ENCODE assay signal across 22 cellular contexts in genomic region chr3:51985971-51986947, GRCh38. TPM values are rescaled to one million over a fixed set of nuclear protein-coding genes. Genes with fewer than 3 reads are reported as not detected.
DNase-seq lines count a peak whose midpoint lies in the region; ATAC-seq and FAIRE-seq lines count a peak whose summit lies in the region.
"Had no signal": no experiment of that assay in that cellular context is flagged by ENCODE, and none has a peak within 500 bp of the region (broad histone marks: within the 10 kb centered on the region; RNA-seq: fewer than 3 reads in every experiment).

No MANE protein-coding gene starts in this region.

- H3K36me3 Mint-ChIP-seq in activated CD4-positive, alpha-beta T cell treated with anti-CD3 and anti-CD28 coated beads, Interleukin-2, amount 10 ng/mL, durations not matched to agents 7 days and 5 days (ENCODE audit: low read depth), result peaks cover 8% of the 10 kb centered on the region

- POLR2A ChIA-PET in activated CD4-positive, alpha-beta T cell treated with anti-CD3 and anti-CD28 coated beads, Interleukin-2, amount 10 ng/mL, durations not matched to agents 7 days and 5 days (lab: Charles Lee), result no interaction called here

- no peak for ATAC-seq in GM21381 (IDR thresholded peaks at IDR 0.05; ENCODE audit: unreplicated experiment)
- no peak for ATAC-seq in GM21515 (IDR thresholded peaks at IDR 0.05; ENCODE audit: unreplicated experiment)
- ATAC-seq: left lung, PC-3, SK-N-SH treated with all-trans-retinoic acid at 6 μM for 48 hours had no signal

- H3K27me3 ChIP-seq in duodenal mucosa (ENCODE audit: control insufficient read depth in 1 of 2, insufficient read depth in 2 of 2, low read length in 2 of 2) (no peaks in the 10 kb centered on the region), small intestine (ENCODE audit: control insufficient read depth in 2 of 2, insufficient read depth in 2 of 2, low read length in 2 of 2) (no peaks in the 10 kb centered on the region)
- H3K27me3 ChIP-seq: BLaER1 treated with 17β-estradiol and CSF1 and Interleukin-3, amounts not matched to agents 10 nM and 100 nM; left lung; tibial nerve had no signal

- no peak for FAIRE-seq in small intestine (lab: Jason Lieb, UNC)

- H3K27ac ChIP-seq in duodenal mucosa (ENCODE audit: low read depth, low read length), result peak overlapping the region; percentile 33
- peak overlapping the region; percentile 56 to 95 for H3K27ac ChIP-seq in small intestine (ENCODE audit: low read depth in 1 of 2, low read length in 1 of 2)
- H3K27ac ChIP-seq: left lung, prostate gland had no signal

- H3K27me3 Mint-ChIP-seq in activated CD4-positive, alpha-beta T cell treated with anti-CD3 and anti-CD28 coated beads, Interleukin-2, amount 10 ng/mL, durations not matched to agents 7 days and 5 days, result no peaks in the 10 kb centered on the region

- H3K27ac Mint-ChIP-seq in activated CD4-positive, alpha-beta T cell treated with anti-CD3 and anti-CD28 coated beads, Interleukin-2, amount 10 ng/mL, durations not matched to agents 7 days and 5 days, result peak overlapping the region; percentile 19
- H3K27ac Mint-ChIP-seq: activated T-helper 2 cell treated with anti-CD3 and anti-CD28 coated beads, Interferon-gamma antibody, Interleukin-2, Interleukin-4, amounts not matched to agents 10 μg/mL and 5 μg/mL and 100 μg/mL, durations not matched to agents 14 hours and 24 hours and 36 hours had no signal

- 39 to 66% (median 60%) methylated on average over 12 of the region's 12 CpGs for WGBS in small intestine, 3 donors

- no peak for DNase-seq in activated CD4-positive, alpha-beta T cell treated with anti-CD3 and anti-CD28 coated beads, Interleukin-2, amount 10 ng/mL, durations not matched to agents 7 days and 5 days
- no peak for DNase-seq in activated CD4-positive, alpha-beta T cell treated with anti-CD3 and anti-CD28 coated beads, Interleukin-2, amount 50 U/mL, for 48 hours
- DNase-seq in small intestine, result peak; percentile 89
- DNase-seq: 8988T; activated CD4-positive, alpha-beta T cell treated with anti-CD3 and anti-CD28 coated beads, Interleukin-2, amount 50 U/mL, for 4 hours; amygdala; cerebellar nuclear complex; DMS153; foreskin fibroblast; Kasumi-1; left lung; NCI-H2171 treated with DMSO at 0.1 percent for 48 hours; NCI-H748 treated with DMSO at 0.1 percent for 48 hours; PC-3 had no signal

- CTCF ChIA-PET in activated CD4-positive, alpha-beta T cell treated with anti-CD3 and anti-CD28 coated beads, Interleukin-2, amount 10 ng/mL, durations not matched to agents 7 days and 5 days (lab: Charles Lee), result interaction anchor here (0.6 to 1.2 kb wide), 6 partner anchors 9 to 182 kb away, joined by 3 to 5 read pairs (median 4); partner anchors contain the start of gene RPL29

- H3K36me3 ChIP-seq in duodenal mucosa (ENCODE audit: control insufficient read depth in 1 of 2, insufficient read depth in 2 of 2, low read length in 2 of 2) (no peaks in the 10 kb centered on the region), small intestine (ENCODE audit: control insufficient read depth in 2 of 2, insufficient read depth in 2 of 2, low read length in 2 of 2) (peaks cover 0 to 7% of the 10 kb centered on the region in 2 donors)
- H3K36me3 ChIP-seq: prostate gland had no signal

- peaks cover 27% of the 10 kb centered on the region for H3K4me1 Mint-ChIP-seq in activated CD4-positive, alpha-beta T cell treated with anti-CD3 and anti-CD28 coated beads, Interleukin-2, amount 10 ng/mL, durations not matched to agents 7 days and 5 days

- peaks cover 46 to 48% of the 10 kb centered on the region in 2 donors for H3K4me1 ChIP-seq in duodenal mucosa (ENCODE audit: control insufficient read depth in 1 of 2, insufficient read depth in 2 of 2, low read length in 2 of 2)
- H3K4me1 ChIP-seq in small intestine (ENCODE audit: control insufficient read depth in 2 of 2, insufficient read depth in 1 of 2, low read depth in 1 of 2, low read length in 1 of 2), result peaks cover under 1 to 3% of the 10 kb centered on the region in 2 donors

- no peaks in the 10 kb centered on the region for H3K9me3 Mint-ChIP-seq in activated CD4-positive, alpha-beta T cell treated with anti-CD3 and anti-CD28 coated beads, Interleukin-2, amount 10 ng/mL, durations not matched to agents 7 days and 5 days
- H3K9me3 Mint-ChIP-seq: activated T-helper 2 cell treated with anti-CD3 and anti-CD28 coated beads, Interferon-gamma antibody, Interleukin-2, Interleukin-4, amounts not matched to agents 10 μg/mL and 5 μg/mL and 100 μg/mL, durations not matched to agents 14 hours and 24 hours and 36 hours had no signal

- H3K9ac ChIP-seq in duodenal mucosa (ENCODE audit: low read depth in 1 of 2, low read length in 2 of 2), result peak overlapping the region; percentile 48 to 52

- H3K4me3 Mint-ChIP-seq in activated CD4-positive, alpha-beta T cell treated with anti-CD3 and anti-CD28 coated beads, Interleukin-2, amount 10 ng/mL, durations not matched to agents 7 days and 5 days, result no peak overlapping the region

- H3K9me3 ChIP-seq in duodenal mucosa (ENCODE audit: control insufficient read depth in 1 of 2, low read length in 2 of 2) (no peaks in the 10 kb centered on the region), small intestine (ENCODE audit: control insufficient read depth, low read depth) (no peaks in the 10 kb centered on the region)
- H3K9me3 ChIP-seq: BLaER1 treated with 17β-estradiol and CSF1 and Interleukin-3, amounts not matched to agents 10 nM and 100 nM; left lung; prostate gland; tibial nerve had no signal

- H3K4me3 ChIP-seq in duodenal mucosa (ENCODE audit: low read depth in 1 of 2, low read length in 2 of 2) (peak overlapping the region; percentile 38 to 59), small intestine (ENCODE audit: low read depth in 1 of 2, low read length in 2 of 2) (peak overlapping the region in 1 of 2 donors; percentile 47)
- H3K4me3 ChIP-seq: BLaER1 treated with 17β-estradiol and CSF1 and Interleukin-3, amounts not matched to agents 10 nM and 100 nM; left lung; prostate gland; tibial nerve had no signal

RNA-seq across cellular contexts. Expression of gene ACY1, which starts 2.9 kb away (rescaled TPM):
- total RNA-seq in activated CD4-positive, alpha-beta T cell treated with anti-CD3 and anti-CD28 coated beads, Interleukin-2, amount 10 ng/mL, durations not matched to agents 7 days and 5 days, result 10 to 100 TPM; 16.5 to 19.4 TPM
- 1,000 to 10,000 TPM in 1 of 3 donors, 100 to 1,000 TPM in 2; 164 to 1,228 (median 877) TPM for polyA plus RNA-seq in small intestine

RNA-seq across cellular contexts. Expression of gene RPL29, which starts 9.4 kb away (rescaled TPM):
- 1,000 to 10,000 TPM; 1,423 to 1,425 TPM for total RNA-seq in activated CD4-positive, alpha-beta T cell treated with anti-CD3 and anti-CD28 coated beads, Interleukin-2, amount 10 ng/mL, durations not matched to agents 7 days and 5 days
- polyA plus RNA-seq in small intestine, result 1,000 to 10,000 TPM; 2,279 to 2,499 (median 2,299) TPM

RNA-seq across cellular contexts. Expression of gene ABHD14A, which starts 11.4 kb away (rescaled TPM):
- total RNA-seq in activated CD4-positive, alpha-beta T cell treated with anti-CD3 and anti-CD28 coated beads, Interleukin-2, amount 10 ng/mL, durations not matched to agents 7 days and 5 days, result 10 to 100 TPM; 11.5 to 16.7 TPM
- polyA plus RNA-seq in small intestine, result 10 to 100 TPM in 1 of 3 donors, 1 to 10 TPM in 2; 4.6 to 17.6 (median 5.1) TPM

RNA-seq across cellular contexts. Expression of gene ABHD14B, which starts 12.4 kb away (rescaled TPM):
- total RNA-seq in activated CD4-positive, alpha-beta T cell treated with anti-CD3 and anti-CD28 coated beads, Interleukin-2, amount 10 ng/mL, durations not matched to agents 7 days and 5 days, result 10 to 100 TPM; 47.8 to 51.4 TPM
- 100 to 1,000 TPM in 2 of 3 donors, 10 to 100 TPM in 1; 71.3 to 164 (median 131) TPM for polyA plus RNA-seq in small intestine

RNA-seq across cellular contexts. Expression of gene PCBP4, which starts 19.0 kb away (rescaled TPM):
- 10 to 100 TPM; 21.4 to 27.2 TPM for total RNA-seq in activated CD4-positive, alpha-beta T cell treated with anti-CD3 and anti-CD28 coated beads, Interleukin-2, amount 10 ng/mL, durations not matched to agents 7 days and 5 days
- 10 to 100 TPM; 24.0 to 60.8 (median 45.4) TPM for polyA plus RNA-seq in small intestine
